8 cellular contexts compared by ENCODE assay signal in genomic region chr16:83956336-83957289, GRCh38. TPM values are rescaled to one million over a fixed set of nuclear protein-coding genes. Genes with fewer than 3 reads are reported as not detected.
DNase-seq lines count a peak whose midpoint lies in the region; ATAC-seq, FAIRE-seq and TF ChIP-seq lines count a peak whose summit lies in the region.

No MANE protein-coding gene starts in this region.

- TF ChIP-seq CTCF in colonic mucosa (IDR thresholded peaks at IDR 0.05) (peak; percentile 87), right lobe of liver (IDR thresholded peaks at IDR 0.05) (peak; percentile 55 to 79 (median 72))

- H3K27ac Mint-ChIP-seq in CD4-positive, alpha-beta memory T cell = no peak overlapping the region
- H3K27ac Mint-ChIP-seq in activated CD4-positive, alpha-beta T cell treated with anti-CD3 and anti-CD28 coated beads, Interleukin-2, amount 10 ng/mL, durations not matched to agents 7 days and 5 days = no peak overlapping the region

- 35% methylated on average over 10 of the region's 22 CpGs for WGBS in right lobe of liver (ENCODE audit: insufficient coverage, low coverage, low lambda C conversion rate, missing lambda C conversion rate)

- no peaks in the 10 kb centered on the region for H3K9me3 ChIP-seq in CD4-positive, alpha-beta memory T cell (ENCODE audit: control insufficient read depth in 1 of 2, low read length in 2 of 2)
- no peaks in the 10 kb centered on the region for H3K9me3 ChIP-seq in colonic mucosa
- H3K9me3 ChIP-seq in right lobe of liver = no peaks in the 10 kb centered on the region

- POLR2A ChIA-PET in CD4-positive, alpha-beta memory T cell (lab: Charles Lee; ENCODE audit: partially characterized antibody) = no interaction called here
- POLR2A ChIA-PET in activated CD4-positive, alpha-beta T cell treated with anti-CD3 and anti-CD28 coated beads, Interleukin-2, amount 10 ng/mL, durations not matched to agents 7 days and 5 days (lab: Charles Lee) = no interaction called here

- H3K27me3 ChIP-seq in CD4-positive, alpha-beta memory T cell (ENCODE audit: insufficient read depth, low read length) = no peaks in the 10 kb centered on the region
- no peaks in the 10 kb centered on the region for H3K27me3 ChIP-seq in colonic mucosa
- no peaks in the 10 kb centered on the region for H3K27me3 ChIP-seq in right lobe of liver

- no peaks in the 10 kb centered on the region for H3K9me3 Mint-ChIP-seq in CD4-positive, alpha-beta memory T cell
- no peaks in the 10 kb centered on the region for H3K9me3 Mint-ChIP-seq in activated CD4-positive, alpha-beta T cell treated with anti-CD3 and anti-CD28 coated beads, Interleukin-2, amount 10 ng/mL, durations not matched to agents 7 days and 5 days

- H3K36me3 Mint-ChIP-seq in CD4-positive, alpha-beta memory T cell = no peaks in the 10 kb centered on the region
- no peaks in the 10 kb centered on the region for H3K36me3 Mint-ChIP-seq in activated CD4-positive, alpha-beta T cell treated with anti-CD3 and anti-CD28 coated beads, Interleukin-2, amount 10 ng/mL, durations not matched to agents 7 days and 5 days (ENCODE audit: low read depth)

- H3K27ac ChIP-seq in CD4-positive, alpha-beta memory T cell (ENCODE audit: low read depth, low read length) = no peak overlapping the region
- no peak overlapping the region for H3K27ac ChIP-seq in colonic mucosa
- H3K27ac ChIP-seq in right lobe of liver = no peak overlapping the region

- no peak overlapping the region for H3K4me3 ChIP-seq in CD4-positive, alpha-beta memory T cell (ENCODE audit: low read length in 2 of 2)
- H3K4me3 ChIP-seq in colonic mucosa (no peak overlapping the region), right lobe of liver (no peak overlapping the region)

- H3K36me3 ChIP-seq in CD4-positive, alpha-beta memory T cell (ENCODE audit: insufficient read depth, low read length) = no peaks in the 10 kb centered on the region
- no peaks in the 10 kb centered on the region for H3K36me3 ChIP-seq in colonic mucosa
- peaks cover 0 to 61% (median 30%) of the 10 kb centered on the region in 4 donors for H3K36me3 ChIP-seq in right lobe of liver

- CTCF ChIA-PET in CD4-positive, alpha-beta memory T cell (lab: Charles Lee; ENCODE audit: partially characterized antibody) = interaction anchor here (1.0 to 1.7 kb wide), 7 partner anchors 9 to 230 kb away, joined by 3 to 5 read pairs (median 4); partner anchors contain the start of gene TAF1C
- CTCF ChIA-PET in activated CD4-positive, alpha-beta T cell treated with anti-CD3 and anti-CD28 coated beads, Interleukin-2, amount 10 ng/mL, durations not matched to agents 7 days and 5 days (lab: Charles Lee) = interaction anchor here (0.6 to 1.9 kb wide), 9 partner anchors 14 to 307 kb away, joined by 3 to 8 read pairs (median 3); partner anchors contain the start of gene TAF1C

- peaks cover 10% of the 10 kb centered on the region for H3K4me1 ChIP-seq in CD4-positive, alpha-beta memory T cell (ENCODE audit: insufficient read depth, low read length)
- H3K4me1 ChIP-seq in colonic mucosa = peaks cover 10% of the 10 kb centered on the region
- H3K4me1 ChIP-seq in right lobe of liver = peaks cover 0 to 27% (median 3%) of the 10 kb centered on the region in 4 donors

- peaks cover 0 to 8% (median 4%) of the 10 kb centered on the region in 4 donors for H3K4me1 Mint-ChIP-seq in CD4-positive, alpha-beta memory T cell
- peaks cover 17% of the 10 kb centered on the region for H3K4me1 Mint-ChIP-seq in activated CD4-positive, alpha-beta T cell treated with anti-CD3 and anti-CD28 coated beads, Interleukin-2, amount 10 ng/mL, durations not matched to agents 7 days and 5 days

- H3K4me3 Mint-ChIP-seq in CD4-positive, alpha-beta memory T cell = no peak overlapping the region
- no peak overlapping the region for H3K4me3 Mint-ChIP-seq in activated CD4-positive, alpha-beta T cell treated with anti-CD3 and anti-CD28 coated beads, Interleukin-2, amount 10 ng/mL, durations not matched to agents 7 days and 5 days

- FAIRE-seq in H54 (lab: Jason Lieb, UNC) = no peak

- intact Hi-C loops in CD4-positive, alpha-beta memory T cell (cut with micrococcal nuclease) = loop anchor here (1.0 kb wide), 2 partner anchors 130 to 219 kb away; no protein-coding TSS in a partner anchor
- intact Hi-C loops in colonic mucosa (cut with DNase I) = no loop called here
- intact Hi-C loops in right lobe of liver (cut with DNase I) = no loop called here

- TF ChIP-seq POLR2A in H54 (IDR thresholded peaks at IDR 0.05; ENCODE audit: low read depth, low read length) (no peak), right lobe of liver (IDR thresholded peaks at IDR 0.05) (no peak)

- H3K27me3 Mint-ChIP-seq in CD4-positive, alpha-beta memory T cell = peaks cover 10 to 15% of the 10 kb centered on the region in 2 donors
- H3K27me3 Mint-ChIP-seq in activated CD4-positive, alpha-beta T cell treated with anti-CD3 and anti-CD28 coated beads, Interleukin-2, amount 10 ng/mL, durations not matched to agents 7 days and 5 days = peaks cover 13% of the 10 kb centered on the region

- peak; percentile 46 to 61 (median 57) for DNase-seq in CD4-positive, alpha-beta memory T cell
- peak; percentile 61 for DNase-seq in H54 (ENCODE audit: insufficient read length, low spot score)
- peak; percentile 55 for DNase-seq in NCI-H510A treated with DMSO at 0.1 percent for 48 hours (lab: John Stamatoyannopoulos, UW)
- DNase-seq in activated CD4-positive, alpha-beta T cell treated with anti-CD3 and anti-CD28 coated beads, Interleukin-2, amount 10 ng/mL, durations not matched to agents 7 days and 5 days = peak; percentile 81
- peak; percentile 86 for DNase-seq in colonic mucosa
- DNase-seq in right lobe of liver = peak; percentile 83 to 87 (median 86)
- DNase-seq in stimulated activated CD4-positive, alpha-beta T cell treated with anti-CD3 and anti-CD28 coated beads, TNF-alpha, amount 100 ng/mL, for 1 hour (ENCODE audit: low read depth in 3 of 3, low spot score in 1 of 3) = peak; percentile 16 to 65 (median 34)

- peak; percentile 9 to 21 (median 20) for ATAC-seq in right lobe of liver
- ATAC-seq in GM21367 (IDR thresholded peaks at IDR 0.05; ENCODE audit: unreplicated experiment) = no peak

- H3K9ac ChIP-seq in colonic mucosa (ENCODE audit: low read depth in 2 of 2, low read length in 2 of 2) = no peak overlapping the region

RNA-seq across cellular contexts. Expression of gene OSGIN1, which starts 3.6 kb away (rescaled TPM):
- total RNA-seq in CD4-positive, alpha-beta memory T cell = 1 to 10 TPM; 1.1 to 1.2 TPM
- polyA plus RNA-seq in CD4-positive, alpha-beta memory T cell = under 1 TPM in 1 of 2 donors, not detected in 1; 0.28 TPM
- total RNA-seq in activated CD4-positive, alpha-beta T cell treated with anti-CD3 and anti-CD28 coated beads, Interleukin-2, amount 10 ng/mL, durations not matched to agents 7 days and 5 days = under 1 TPM; 0.48 to 0.77 TPM
- total RNA-seq in colonic mucosa = 10 to 100 TPM in 1 of 2 donors, 1 to 10 TPM in 1; 9.4 to 11.9 TPM
- total RNA-seq in right lobe of liver = 100 to 1,000 TPM in 1 of 6 experiments, 10 to 100 TPM in 5; 40.1 to 170 (median 53.9) TPM

RNA-seq across cellular contexts. Expression of gene NECAB2, which starts 11.4 kb away (rescaled TPM):
- total RNA-seq in CD4-positive, alpha-beta memory T cell = not detected
- not detected for polyA plus RNA-seq in CD4-positive, alpha-beta memory T cell
- total RNA-seq in activated CD4-positive, alpha-beta T cell treated with anti-CD3 and anti-CD28 coated beads, Interleukin-2, amount 10 ng/mL, durations not matched to agents 7 days and 5 days = not detected
- under 1 TPM; 0.25 to 0.42 TPM for total RNA-seq in colonic mucosa
- total RNA-seq in right lobe of liver = 10 to 100 TPM in 3 of 6 experiments, 1 to 10 TPM in 2, under 1 TPM in 1; 0.56 to 26.8 (median 7.1) TPM

RNA-seq across cellular contexts. Expression of gene MLYCD, which starts 57.7 kb away (rescaled TPM):
- total RNA-seq in CD4-positive, alpha-beta memory T cell = 10 to 100 TPM in 1 of 2 experiments, 1 to 10 TPM in 1; 9.7 to 11.1 TPM
- polyA plus RNA-seq in CD4-positive, alpha-beta memory T cell = 1 to 10 TPM in 1 of 2 donors, under 1 TPM in 1; 0.81 to 2.8 TPM
- 1 to 10 TPM; 5.3 TPM for total RNA-seq in activated CD4-positive, alpha-beta T cell treated with anti-CD3 and anti-CD28 coated beads, Interleukin-2, amount 10 ng/mL, durations not matched to agents 7 days and 5 days
- total RNA-seq in colonic mucosa = 10 to 100 TPM in 1 of 2 donors, 1 to 10 TPM in 1; 5.5 to 10.6 TPM
- total RNA-seq in right lobe of liver = 10 to 100 TPM in 5 of 6 experiments, 1 to 10 TPM in 1; 6.6 to 15.6 (median 11.3) TPM

Comparison
In these comparisons a context has a peak if more than half of its experiments do, and no peak if none do; other contexts are left out.
1. DNase-seq: peak in every context shown above with its lines; median percentile 86 in colonic mucosa; 86 in right lobe of liver; 81 in activated CD4-positive, alpha-beta T cell treated with anti-CD3 and anti-CD28 coated beads, Interleukin-2, amount 10 ng/mL, durations not matched to agents 7 days and 5 days; 61 in H54; 57 in CD4-positive, alpha-beta memory T cell; 55 in NCI-H510A treated with DMSO at 0.1 percent for 48 hours; 34 in stimulated activated CD4-positive, alpha-beta T cell treated with anti-CD3 and anti-CD28 coated beads, TNF-alpha, amount 100 ng/mL, for 1 hour.
2. RNA of gene OSGIN1, which starts 3.6 kb away (total RNA-seq): 40.1 to 170 TPM in right lobe of liver and 9.4 to 11.9 TPM in colonic mucosa; 1.1 to 1.2 TPM in CD4-positive, alpha-beta memory T cell and 0.48 to 0.77 TPM in activated CD4-positive, alpha-beta T cell treated with anti-CD3 and anti-CD28 coated beads, Interleukin-2, amount 10 ng/mL, durations not matched to agents 7 days and 5 days; every median in the first group is over 4 times any median in the second.